In the genomic region with DNA sequence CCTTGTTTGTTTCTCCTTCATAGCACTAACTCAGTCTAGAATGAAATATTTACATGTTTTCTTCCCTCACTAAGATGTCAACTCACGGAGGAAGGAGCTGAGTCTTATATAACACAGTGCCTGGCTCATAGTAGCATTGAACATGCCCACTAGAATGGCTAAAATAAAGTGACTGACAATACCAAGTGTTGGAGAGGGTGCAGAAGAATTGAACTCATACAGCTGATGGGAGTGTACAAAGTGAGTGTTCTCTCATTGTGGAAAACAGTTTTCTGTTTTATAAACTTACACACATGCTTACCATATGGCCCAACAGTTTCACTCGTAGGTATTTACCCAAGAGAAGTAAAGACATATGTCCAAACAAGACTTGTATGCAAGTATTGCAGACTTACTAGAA, we compare ENCODE assay signal across 26 cellular contexts.
"Had no signal": no experiment of that assay in that cellular context is flagged by ENCODE, and none has a peak within 500 bp of the region (broad histone marks: within the 10 kb centered on the region; RNA-seq: fewer than 3 reads in every experiment).

No MANE protein-coding gene starts in this region.

- H3K4me3 Mint-ChIP-seq: naive thymus-derived CD4-positive, alpha-beta T cell; nephron; neural progenitor cell; stimulated activated memory B cell treated with anti-CD40 and anti-IgM and Interleukin-4, amounts not matched to agents 10 μg/mL and 1 μg/mL and 100 μg/mL, for 72 hours; type B pancreatic cell had no signal

- H3K9ac ChIP-seq: neural progenitor cell, parathyroid adenoma had no signal

- H3K27ac Mint-ChIP-seq: nephron; progenitor cell of endocrine pancreas; stimulated activated memory B cell treated with anti-CD40 and anti-IgM and Interleukin-4, amounts not matched to agents 10 μg/mL and 1 μg/mL and 100 μg/mL, for 72 hours; type B pancreatic cell had no signal

- H3K4me1 ChIP-seq: neural progenitor cell, testis, tibial artery had no signal

- H3K27ac ChIP-seq: dorsolateral prefrontal cortex, epithelial cell of prostate, neural progenitor cell, parathyroid adenoma, right atrium auricular region, sigmoid colon, testis, tibial artery had no signal

- FAIRE-seq: colon, frontal cortex, keratinocyte had no signal

- H3K4me2 ChIP-seq: neural progenitor cell had no signal

- H3K4me3 ChIP-seq: dorsolateral prefrontal cortex, neural progenitor cell, right atrium auricular region, sigmoid colon, testis, tibial artery had no signal

- DNase-seq: dorsolateral prefrontal cortex; effector CD4-positive, alpha-beta T cell; head of caudate nucleus; mesendoderm; midbrain; naive thymus-derived CD4-positive, alpha-beta T cell; sigmoid colon; stimulated activated CD4-positive, alpha-beta T cell treated with anti-CD3 and anti-CD28 coated beads, Interleukin-2, amount 100 ng/mL, for 24 hours; stimulated activated CD4-positive, alpha-beta T cell treated with anti-CD3 and anti-CD28 coated beads, Interleukin-4, amount 100 ng/mL, for 24 hours; stimulated activated naive CD8-positive, alpha-beta T cell treated with anti-CD3 and anti-CD28 coated beads, Interleukin-15, Interleukin-2, amounts not matched to agents 100 U/mL and 50 U/mL, for 24 hours; substantia nigra; testis; tibial artery had no signal

- H3K36me3 ChIP-seq: neural progenitor cell, right atrium auricular region, tibial artery had no signal

- H3K9me3 ChIP-seq: right atrium auricular region, sigmoid colon, testis, tibial artery had no signal

- ATAC-seq: esophagus mucosa; left lobe of liver; naive thymus-derived CD4-positive, alpha-beta T cell; stimulated activated memory B cell treated with anti-CD40 and anti-IgM and Interleukin-4, amounts not matched to agents 10 μg/mL and 1 μg/mL and 100 μg/mL, for 72 hours; stimulated activated naive CD8-positive, alpha-beta T cell treated with anti-CD3 and anti-CD28 coated beads, Interleukin-15, Interleukin-2, amounts not matched to agents 100 U/mL and 50 U/mL, for 24 hours had no signal

- H3K27me3 Mint-ChIP-seq: naive thymus-derived CD4-positive, alpha-beta T cell; stimulated activated memory B cell treated with anti-CD40 and anti-IgM and Interleukin-4, amounts not matched to agents 10 μg/mL and 1 μg/mL and 100 μg/mL, for 72 hours had no signal

- H3K9me3 Mint-ChIP-seq: naive thymus-derived CD4-positive, alpha-beta T cell; nephron; neural progenitor cell; stimulated activated memory B cell treated with anti-CD40 and anti-IgM and Interleukin-4, amounts not matched to agents 10 μg/mL and 1 μg/mL and 100 μg/mL, for 72 hours; type B pancreatic cell had no signal

- H3K27me3 ChIP-seq: dorsolateral prefrontal cortex, neural progenitor cell, right atrium auricular region, sigmoid colon, testis, tibial artery had no signal

- H2AFZ ChIP-seq: neural progenitor cell, parathyroid adenoma had no signal

- H3K36me3 Mint-ChIP-seq: neural progenitor cell, type B pancreatic cell had no signal
